8 cellular contexts compared by ENCODE assay signal in genomic region chr16:30526137-30526822, GRCh38. TPM values are rescaled to one million over a fixed set of nuclear protein-coding genes. Genes with fewer than 3 reads are reported as not detected.
DNase-seq lines count a peak whose midpoint lies in the region; ATAC-seq, FAIRE-seq and TF ChIP-seq lines count a peak whose summit lies in the region.

Gene ZNF768, minus strand, starts transcription at chr16:30526566. Its CDS starts 153 bp downstream, at chr16:30526413.

- H3F3A ChIP-seq in SK-N-SH (replicated peaks; ENCODE audit: insufficient read depth): no peaks in the 10 kb centered on the region
- H3F3A ChIP-seq in smooth muscle cell (ENCODE audit: low read depth): peaks cover 17% of the 10 kb centered on the region

- H2AFZ ChIP-seq in SK-N-SH (ENCODE audit: low read depth) (peak within 1 kb of the TSS; percentile 72; the same call in 1 of the 2 replicates), smooth muscle cell (ENCODE audit: low read depth) (peak within 1 kb of the TSS; percentile 89)

- intact Hi-C loops in kidney (cut with DNase I): no loop called here

- H4K20me1 ChIP-seq in SK-N-SH (ENCODE audit: insufficient read depth): no peaks in the 10 kb centered on the region
- no peaks in the 10 kb centered on the region for H4K20me1 ChIP-seq in smooth muscle cell (ENCODE audit: low read depth)

- in situ Hi-C loops in ACHN (cut with HindIII; ENCODE audit: low pct_ligation_motif_present, low pct_unique_long_range_greater_than_20kb, low sequenced_read_pairs): no loop called here

- no peak for TF ChIP-seq RAD21 in SK-N-SH (IDR thresholded peaks at IDR 0.05; ENCODE audit: low read length)

- POLR2A ChIA-PET in SK-N-SH (lab: Yijun Ruan, JAX): interaction anchor here (0.7 to 2.1 kb wide), 6 partner anchors 9 to 132 kb away, joined by 3 to 6 read pairs (median 4); partner anchors contain the start of genes DCTPP1, FBRS and SEPHS2

- no peak for TF ChIP-seq EP300 in SK-N-SH (IDR thresholded peaks at IDR 0.05; ENCODE audit: borderline replicate concordance in 1 of 2, low read depth in 1 of 2, low read length in 1 of 2)

- CTCF ChIA-PET in SK-N-SH (lab: Yijun Ruan, JAX): interaction anchor here (0.9 to 2.5 kb wide), 6 partner anchors 9 to 96 kb away, joined by 3 to 15 read pairs (median 6); partner anchors contain the start of genes DCTPP1 and ZNF747

- H3K27me3 ChIP-seq in SK-N-SH (ENCODE audit: insufficient read depth): no peaks in the 10 kb centered on the region
- no peaks in the 10 kb centered on the region for H3K27me3 ChIP-seq in smooth muscle cell (ENCODE audit: low read depth)

- H3K9ac ChIP-seq in SK-N-SH (peak within 1 kb of the TSS; percentile 96), kidney (ENCODE audit: low read length in 2 of 2) (peak within 1 kb of the TSS; percentile 89 to 93), smooth muscle cell (ENCODE audit: low read depth) (peak within 1 kb of the TSS; percentile 91)

- WGBS in SK-N-SH (ENCODE audit: low lambda C conversion rate): 2% methylated on average over 28 of the region's 73 CpGs
- WGBS in smooth muscle cell (ENCODE audit: low lambda C conversion rate): 5% methylated on average over 20 of the region's 73 CpGs

- TF ChIP-seq CTCF in SK-N-SH (IDR thresholded peaks at IDR 0.05) (no peak), kidney (IDR thresholded peaks at IDR 0.05; ENCODE audit: borderline replicate concordance, extremely low read depth, insufficient read depth) (no peak), smooth muscle cell (IDR thresholded peaks at IDR 0.05; ENCODE audit: borderline replicate concordance, insufficient read depth, poor library complexity, severe bottlenecking) (no peak)

- H3K27ac ChIP-seq in SK-N-SH (ENCODE audit: low read depth in 2 of 2, low read length in 1 of 2) (peak within 1 kb of the TSS; percentile 94 to 98), kidney (ENCODE audit: low read depth in 2 of 2, low read length in 2 of 2) (peak within 1 kb of the TSS; percentile 99 to 100), smooth muscle cell (ENCODE audit: low read depth) (peak within 1 kb of the TSS; percentile 90)

- H3K79me2 ChIP-seq in SK-N-SH (ENCODE audit: insufficient read depth) (no peaks in the 10 kb centered on the region), smooth muscle cell (ENCODE audit: low read depth) (no peaks in the 10 kb centered on the region)

- H3K9me3 ChIP-seq in SK-N-SH (no peaks in the 10 kb centered on the region), kidney (ENCODE audit: control insufficient read depth in 1 of 2, low read length in 2 of 2) (no peaks in the 10 kb centered on the region), smooth muscle cell (replicated peaks; ENCODE audit: low read depth) (no peaks in the 10 kb centered on the region)

- ATAC-seq in GM18502 (IDR thresholded peaks at IDR 0.05; ENCODE audit: poor library complexity, unreplicated experiment): peak; percentile 14
- ATAC-seq in HG03066 (IDR thresholded peaks at IDR 0.05; ENCODE audit: low read depth, unreplicated experiment): peak; percentile 19

- H3K9me2 ChIP-seq in SK-N-SH: no peaks in the 10 kb centered on the region

- DNase-seq in ACHN: peak; percentile 61
- peak; percentile 94 for DNase-seq in SK-N-SH
- DNase-seq in central memory CD4-positive, alpha-beta T cell: peak; percentile 15
- peak; percentile 85 for DNase-seq in kidney
- peak; percentile 83 for DNase-seq in smooth muscle cell (lab: John Stamatoyannopoulos, UW; ENCODE audit: unreplicated experiment)
- DNase-seq in NCI-H2081 (lab: John Stamatoyannopoulos, UW): no peak

- no peak for FAIRE-seq in kidney (lab: Jason Lieb, UNC)

- H3K4me2 ChIP-seq in SK-N-SH: peak within 1 kb of the TSS; percentile 94
- peak within 1 kb of the TSS; percentile 95 for H3K4me2 ChIP-seq in smooth muscle cell

- H3K4me1 ChIP-seq in SK-N-SH (ENCODE audit: control insufficient read depth in 1 of 2, insufficient read depth in 2 of 2, low read depth in 1 of 2, low read length in 1 of 2) (peaks cover 6 to 11% of the 10 kb centered on the region in 2 experiments; a peak in 3 of 4 replicates), kidney (ENCODE audit: control insufficient read depth in 1 of 2, insufficient read depth in 1 of 2, low read depth in 1 of 2, low read length in 2 of 2) (peaks cover 18 to 22% of the 10 kb centered on the region in 2 donors), smooth muscle cell (ENCODE audit: low read depth) (peaks cover 11% of the 10 kb centered on the region)

- H3K36me3 ChIP-seq in SK-N-SH (replicated peaks in 1 of 2; ENCODE audit: control insufficient read depth in 1 of 2, insufficient read depth in 2 of 2, low read length in 1 of 2): peaks cover 3 to 12% of the 10 kb centered on the region in 2 experiments
- H3K36me3 ChIP-seq in kidney (ENCODE audit: control insufficient read depth in 1 of 2, insufficient read depth in 2 of 2, low read length in 2 of 2): peaks cover 2 to 3% of the 10 kb centered on the region in 2 donors
- H3K36me3 ChIP-seq in smooth muscle cell (ENCODE audit: low read depth): no peaks in the 10 kb centered on the region

- H3K4me3 ChIP-seq in SK-N-SH (ENCODE audit: low read depth in 2 of 2, low read length in 1 of 2): peak within 1 kb of the TSS; percentile 80 to 83
- peak within 1 kb of the TSS; percentile 67 to 78 for H3K4me3 ChIP-seq in kidney (ENCODE audit: low read length in 2 of 2)
- peak within 1 kb of the TSS; percentile 91 for H3K4me3 ChIP-seq in smooth muscle cell

TF ChIP-seq in SK-N-SH, 30 proteins besides CTCF, POLR2A, EP300 and RAD21:
- no peak for TF ChIP-seq FOXM1 (IDR thresholded peaks at IDR 0.05; ENCODE audit: low read depth)
- no peak for TF ChIP-seq MEF2A (IDR thresholded peaks at IDR 0.05; ENCODE audit: borderline replicate concordance, low read depth)
- TF ChIP-seq FOSL2 (IDR thresholded peaks at IDR 0.05; ENCODE audit: borderline replicate concordance, low read depth): no peak
- TF ChIP-seq CHD2 (IDR thresholded peaks at IDR 0.05; ENCODE audit: low read length, partially characterized antibody): no peak
- TF ChIP-seq RCOR1 (IDR thresholded peaks at IDR 0.05; ENCODE audit: low read length): no peak
- TF ChIP-seq ELF1 (IDR thresholded peaks at IDR 0.05): no peak
- TF ChIP-seq TCF12 (IDR thresholded peaks at IDR 0.05): no peak
- no peak for TF ChIP-seq YY1 (IDR thresholded peaks at IDR 0.05; ENCODE audit: low read depth)
- peak; percentile 0; the same call in 1 of the 2 replicates for TF ChIP-seq PBX3 (IDR thresholded peaks at IDR 0.05)
- TF ChIP-seq TAF1 (IDR thresholded peaks at IDR 0.05; ENCODE audit: borderline replicate concordance, low read depth, low read length): no peak
- TF ChIP-seq MAX (IDR thresholded peaks at IDR 0.05; ENCODE audit: low read depth): no peak
- TF ChIP-seq GATA2 (CRISPR knock-in tag; IDR thresholded peaks at IDR 0.05): no peak
- peak; percentile 88 for TF ChIP-seq REST (IDR thresholded peaks at IDR 0.05; ENCODE audit: low read depth, low read length)

RNA-seq across cellular contexts. Expression of gene ZNF768, which starts in this region (rescaled TPM):
- polyA plus RNA-seq in SK-N-SH (2012; rRNA removed) (26.0 and 26.5 TPM in 2 replicates), kidney (ENCODE audit: insufficient read depth, low read depth, low replicate concordance) (46.9 TPM), smooth muscle cell (15.4 and 17.5 TPM in 2 replicates)
- polyA plus RNA-seq in SK-N-SH (2012; cell fraction: cytosol; rRNA removed): 18.3 and 22.5 TPM in 2 replicates
- polyA plus RNA-seq in SK-N-SH (2012; cell fraction: nucleus; rRNA removed): 40.2 and 40.7 TPM in 2 replicates
- total RNA-seq in kidney (36.2 TPM), smooth muscle cell (17.8 and 18.6 TPM in 2 replicates)

Comparison
In these comparisons a context has a peak if more than half of its experiments do, and no peak if none do; other contexts are left out.
1. DNase-seq: peak in ACHN (single experiment), SK-N-SH (single experiment), central memory CD4-positive, alpha-beta T cell (single experiment), kidney (single experiment) and smooth muscle cell (single experiment); none in NCI-H2081 (0 of 2).
2. Peak in every context shown above with its lines, with median percentiles within 50 percentile points of each other: H3K27ac ChIP-seq, H3K4me3 ChIP-seq and H3K9ac ChIP-seq.